ENCODE assay signal across 1 cellular context in genomic region chr17:80599546-80600305, GRCh38.
TF ChIP-seq lines count a peak whose summit lies in the region.

No MANE protein-coding gene starts in this region.

TF ChIP-seq in HepG2, 621 proteins besides CTCF, POLR2A, EP300 and RAD21 (continued from another document and continues in another):
- TF ChIP-seq SKIL (CRISPR knock-in tag; IDR thresholded peaks at IDR 0.05; ENCODE audit: borderline replicate concordance) (no peak), ZNF891 (CRISPR knock-in tag; IDR thresholded peaks at IDR 0.05) (no peak), KAT2B (IDR thresholded peaks at IDR 0.05; ENCODE audit: borderline replicate concordance, low read depth, low read length) (no peak), ZNF839 (CRISPR knock-in tag; IDR thresholded peaks at IDR 0.05; ENCODE audit: borderline replicate concordance) (no peak), RXRB (CRISPR knock-in tag; IDR thresholded peaks at IDR 0.05; ENCODE audit: borderline replicate concordance) (peak; percentile 15; the same call in 1 of the 2 replicates), ZBTB7B (CRISPR knock-in tag; IDR thresholded peaks at IDR 0.05) (no peak), DNMT3B (CRISPR knock-in tag; conservative IDR thresholded peaks at IDR 0.05) (no peak), ZNF296 (CRISPR knock-in tag; conservative IDR thresholded peaks at IDR 0.05) (no peak), NFIB (CRISPR knock-in tag; IDR thresholded peaks at IDR 0.05; ENCODE audit: borderline replicate concordance) (no peak), SALL1 (CRISPR knock-in tag; IDR thresholded peaks at IDR 0.05) (peak; percentile 47), FOXO1 (CRISPR knock-in tag; IDR thresholded peaks at IDR 0.05) (no peak), STAG1 (CRISPR knock-in tag; IDR thresholded peaks at IDR 0.05) (0 out of 2 replicates have a peak, but pooled peaks have one; percentile 2), PATZ1 (CRISPR knock-in tag; IDR thresholded peaks at IDR 0.05) (0 out of 2 replicates have a peak, but pooled peaks have one; percentile 10), DBP (CRISPR knock-in tag; IDR thresholded peaks at IDR 0.05; ENCODE audit: not compliant biosample characterization) (no peak), SNAPC4 (CRISPR knock-in tag; IDR thresholded peaks at IDR 0.05) (0 out of 2 replicates have a peak, but pooled peaks have one; percentile 45), KAT7 (CRISPR knock-in tag; IDR thresholded peaks at IDR 0.05; ENCODE audit: borderline replicate concordance) (no peak), TFAP4 (IDR thresholded peaks at IDR 0.05; ENCODE audit: borderline replicate concordance, low read depth) (peak; percentile 81; the same call in 1 of the 2 replicates), FLYWCH1 (CRISPR knock-in tag; IDR thresholded peaks at IDR 0.05) (no peak), ZNF460 (CRISPR knock-in tag; IDR thresholded peaks at IDR 0.05; ENCODE audit: borderline replicate concordance) (no peak), ZSCAN29 (CRISPR knock-in tag; conservative IDR thresholded peaks at IDR 0.05) (0 out of 2 replicates have a peak, but pooled peaks have one; percentile 22), U2AF2 (IDR thresholded peaks at IDR 0.05; ENCODE audit: low read depth, low read length) (0 out of 2 replicates have a peak, but pooled peaks have one; percentile 25), ZNF280B (CRISPR knock-in tag; IDR thresholded peaks at IDR 0.05; ENCODE audit: borderline replicate concordance) (no peak), ZFP91 (CRISPR knock-in tag; IDR thresholded peaks at IDR 0.05; ENCODE audit: borderline replicate concordance) (peak; percentile 42; the same call in 1 of the 2 replicates), TAF1 (CRISPR knock-in tag; IDR thresholded peaks at IDR 0.05) (0 out of 2 replicates have a peak, but pooled peaks have one; percentile 13), ZNF451 (CRISPR knock-in tag; IDR thresholded peaks at IDR 0.05) (no peak), NFATC3 (CRISPR knock-in tag; IDR thresholded peaks at IDR 0.05) (no peak), ZMYM3 (CRISPR knock-in tag; IDR thresholded peaks at IDR 0.05) (no peak), ZSCAN31 (CRISPR knock-in tag; IDR thresholded peaks at IDR 0.05; ENCODE audit: low read depth) (no peak), RBM22 (optimal IDR thresholded peaks at IDR 0.05; ENCODE audit: low read length) (no peak), ZNF501 (CRISPR knock-in tag; IDR thresholded peaks at IDR 0.05) (0 out of 2 replicates have a peak, but pooled peaks have one; percentile 27), CENPBD1 (CRISPR knock-in tag; IDR thresholded peaks at IDR 0.05; ENCODE audit: borderline replicate concordance, low read depth) (no peak), ZNF180 (CRISPR knock-in tag; IDR thresholded peaks at IDR 0.05; ENCODE audit: borderline replicate concordance, low read depth) (no peak), ZNF235 (CRISPR knock-in tag; IDR thresholded peaks at IDR 0.05; ENCODE audit: borderline replicate concordance) (no peak), FOSL2 (CRISPR knock-in tag; IDR thresholded peaks at IDR 0.05) (peak; percentile 27; the same call in 1 of the 2 replicates), ATF6 (CRISPR knock-in tag; conservative IDR thresholded peaks at IDR 0.05) (no peak), ZNF367 (CRISPR knock-in tag; IDR thresholded peaks at IDR 0.05; ENCODE audit: borderline replicate concordance) (no peak), ZNF329 (CRISPR knock-in tag; IDR thresholded peaks at IDR 0.05; ENCODE audit: low read depth) (no peak), BCL6 (CRISPR knock-in tag; IDR thresholded peaks at IDR 0.05) (0 out of 2 replicates have a peak, but pooled peaks have one; percentile 19), KLF12 (CRISPR knock-in tag; IDR thresholded peaks at IDR 0.05; ENCODE audit: borderline replicate concordance) (no peak; the same call in 1 of the 2 replicates), JUND (CRISPR knock-in tag; IDR thresholded peaks at IDR 0.05) (no peak), HDAC2 (CRISPR knock-in tag; IDR thresholded peaks at IDR 0.05) (peak; percentile 38; the same call in 1 of the 2 replicates), CEBPG (CRISPR knock-in tag; IDR thresholded peaks at IDR 0.05) (0 out of 2 replicates have a peak, but pooled peaks have one; percentile 38), ZNF430 (CRISPR knock-in tag; IDR thresholded peaks at IDR 0.05) (no peak), PLSCR1 (CRISPR knock-in tag; IDR thresholded peaks at IDR 0.05; ENCODE audit: borderline replicate concordance) (no peak)
